Comparison of ENCODE assay signal across 1 cellular context in the genomic region with DNA sequence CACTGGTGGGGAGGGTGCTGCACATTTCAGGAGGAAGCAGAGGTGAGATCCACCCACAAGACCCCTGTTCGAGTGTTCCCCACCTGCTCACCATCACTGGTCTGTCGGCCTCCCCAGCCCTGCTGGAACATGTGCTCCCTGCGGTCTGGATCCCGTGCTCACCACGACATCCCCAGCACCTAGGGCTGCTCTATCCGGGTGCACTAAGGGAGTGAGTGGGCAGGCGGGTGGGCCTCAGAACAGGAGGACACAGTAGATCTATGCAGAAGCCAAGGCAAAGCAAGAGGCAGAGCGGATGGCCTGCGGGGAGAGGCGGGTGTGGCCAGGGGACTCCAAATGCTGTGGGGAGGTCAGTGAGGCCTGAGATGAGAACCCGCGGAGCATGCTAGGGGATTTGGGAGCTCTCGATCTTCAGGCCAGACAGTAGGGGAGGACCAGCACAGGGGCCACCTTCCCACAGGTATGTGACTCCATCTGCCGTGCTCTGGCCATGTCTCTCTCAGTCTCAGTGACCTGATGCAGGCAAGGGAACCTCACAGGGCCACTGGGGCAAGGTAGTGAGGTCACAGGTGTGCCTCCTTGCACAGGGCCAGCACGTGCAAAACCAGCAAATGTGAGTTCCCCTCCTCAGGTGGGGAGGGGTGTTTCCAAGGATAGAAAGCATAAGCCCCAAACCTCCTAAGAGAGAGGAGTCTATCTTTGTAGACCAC.
TF ChIP-seq lines count a peak whose summit lies in the region.

No MANE protein-coding gene starts in this region.

TF ChIP-seq in H1, 55 proteins besides CTCF, POLR2A, EP300 and RAD21:
- no peak for TF ChIP-seq NRF1 (IDR thresholded peaks at IDR 0.05; ENCODE audit: low read depth, low read length)
- TF ChIP-seq SRF (IDR thresholded peaks at IDR 0.05; ENCODE audit: low read depth, low read length): no peak
- no peak for TF ChIP-seq FOSL1 (IDR thresholded peaks at IDR 0.05; ENCODE audit: insufficient read depth, low read depth, low read length)
- no peak for TF ChIP-seq BACH1 (IDR thresholded peaks at IDR 0.05; ENCODE audit: low read length)
- TF ChIP-seq, protein P1, sequence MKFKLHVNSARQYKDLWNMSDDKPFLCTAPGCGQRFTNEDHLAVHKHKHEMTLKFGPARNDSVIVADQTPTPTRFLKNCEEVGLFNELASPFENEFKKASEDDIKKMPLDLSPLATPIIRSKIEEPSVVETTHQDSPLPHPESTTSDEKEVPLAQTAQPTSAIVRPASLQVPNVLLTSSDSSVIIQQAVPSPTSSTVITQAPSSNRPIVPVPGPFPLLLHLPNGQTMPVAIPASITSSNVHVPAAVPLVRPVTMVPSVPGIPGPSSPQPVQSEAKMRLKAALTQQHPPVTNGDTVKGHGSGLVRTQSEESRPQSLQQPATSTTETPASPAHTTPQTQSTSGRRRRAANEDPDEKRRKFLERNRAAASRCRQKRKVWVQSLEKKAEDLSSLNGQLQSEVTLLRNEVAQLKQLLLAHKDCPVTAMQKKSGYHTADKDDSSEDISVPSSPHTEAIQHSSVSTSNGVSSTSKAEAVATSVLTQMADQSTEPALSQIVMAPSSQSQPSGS (IDR thresholded peaks at IDR 0.05; ENCODE audit: low read length): no peak
- TF ChIP-seq JUN (IDR thresholded peaks at IDR 0.05; ENCODE audit: low read depth, low read length): no peak
- no peak for TF ChIP-seq NANOG (IDR thresholded peaks at IDR 0.05; ENCODE audit: insufficient read depth, low read depth, low read length, poor library complexity, severe bottlenecking)
- no peak for TF ChIP-seq MAFK (IDR thresholded peaks at IDR 0.05; ENCODE audit: low read depth, low read length)
- TF ChIP-seq CHD2 (IDR thresholded peaks at IDR 0.05; ENCODE audit: low read length): no peak
- TF ChIP-seq RXRA (IDR thresholded peaks at IDR 0.05; ENCODE audit: insufficient read depth, low read depth, low read length): no peak
